16 cellular contexts compared by ENCODE assay signal in the genomic region with DNA sequence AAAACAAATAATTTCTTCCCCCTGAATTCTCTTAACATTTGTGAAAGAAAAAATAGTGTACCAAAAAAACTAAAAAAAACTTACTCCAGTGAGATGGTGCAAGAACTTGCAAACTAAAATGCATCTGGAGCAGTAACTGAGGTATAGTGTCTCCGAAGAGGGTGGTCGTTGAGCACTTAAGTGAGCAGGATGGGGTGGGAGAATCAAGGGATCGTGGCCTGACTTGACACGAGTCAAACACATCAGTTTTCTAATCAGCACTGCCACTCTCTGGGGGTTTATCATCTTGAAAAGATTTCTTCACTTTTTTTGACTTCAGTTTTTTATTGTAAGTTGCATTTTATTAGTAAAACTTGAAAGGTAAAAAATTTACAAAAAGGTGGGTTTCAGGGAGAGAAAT. TPM values are rescaled to one million over a fixed set of nuclear protein-coding genes. Genes with fewer than 3 reads are reported as not detected.
DNase-seq lines count a peak whose midpoint lies in the region; ATAC-seq and TF ChIP-seq lines count a peak whose summit lies in the region.
"Had no signal": no experiment of that assay in that cellular context is flagged by ENCODE, and none has a peak within 500 bp of the region (broad histone marks: within the 10 kb centered on the region; RNA-seq: fewer than 3 reads in every experiment).

No MANE protein-coding gene starts in this region.

- peaks cover 63% of the 10 kb centered on the region for H3K4me1 Mint-ChIP-seq in activated T-cell treated with anti-CD3 and anti-CD28 coated beads, Interleukin-2, amount 50 U/mL, for 72 hours (ENCODE audit: low read depth)
- peaks cover 59% of the 10 kb centered on the region for H3K4me1 Mint-ChIP-seq in brain
- H3K4me1 Mint-ChIP-seq in neural progenitor cell = peaks cover 3% of the 10 kb centered on the region

- TF ChIP-seq CTCF in OCI-LY1 (IDR thresholded peaks at IDR 0.05; ENCODE audit: low read length) = no peak
- no peak for TF ChIP-seq CTCF in brain (conservative IDR thresholded peaks at IDR 0.05)
- TF ChIP-seq CTCF in neural progenitor cell (IDR thresholded peaks at IDR 0.05) = no peak

- H2AFZ ChIP-seq in OCI-LY1 (ENCODE audit: low read length) (no peak overlapping the region), neural progenitor cell (replicated peaks) (no peak overlapping the region)
- H2AFZ ChIP-seq: parathyroid adenoma had no signal

- H3K27ac ChIP-seq in OCI-LY1 (ENCODE audit: low read depth, low read length, poor library complexity, severe bottlenecking) (no peak overlapping the region), neural progenitor cell (no peak overlapping the region)
- H3K27ac ChIP-seq: HL-60, parathyroid adenoma had no signal

- H3K9ac ChIP-seq in OCI-LY1 (ENCODE audit: low read length) (no peak overlapping the region), neural progenitor cell (no peak overlapping the region)
- H3K9ac ChIP-seq: parathyroid adenoma had no signal

- ATAC-seq in activated T-cell treated with anti-CD3 and anti-CD28 coated beads, Interleukin-2, amount 50 U/mL, for 72 hours (replicated peaks in 1 of 2) = no peak
- ATAC-seq in HG02759 (IDR thresholded peaks at IDR 0.05; ENCODE audit: unreplicated experiment) = no peak

- H3F3A ChIP-seq in OCI-LY1 (ENCODE audit: insufficient read depth, low read length) (no peaks in the 10 kb centered on the region), neural progenitor cell (ENCODE audit: low read depth) (no peaks in the 10 kb centered on the region)

- H3K4me2 ChIP-seq in OCI-LY1 (ENCODE audit: low read length) (peak overlapping the region; percentile 19; the same call in 1 of the 2 replicates), neural progenitor cell (peak overlapping the region; percentile 56)

- DNase-seq in activated T-cell treated with anti-CD3 and anti-CD28 coated beads, Interleukin-2, amount 50 U/mL, for 72 hours = no peak
- no peak for DNase-seq in activated T-cell treated with anti-CD3 and anti-CD28 coated beads, Interleukin-2, amount 50 U/mL, for 48 hours
- no peak for DNase-seq in neural progenitor cell (ENCODE audit: low spot score)
- no peak for DNase-seq in iPS-NIHi11 (ENCODE audit: low spot score)
- no peak for DNase-seq in CD1c-positive myeloid dendritic cell (ENCODE audit: extremely low spot score)
- DNase-seq: activated CD4-positive, alpha-beta T cell treated with anti-CD3 and anti-CD28 coated beads, Interleukin-2, amount 50 U/mL, for 48 hours; activated gamma-delta T cell treated with Interleukin-2 at 50 U/mL for 16 hours; DMS79; midbrain; NCI-H1930; NCI-H526 had no signal

- no peaks in the 10 kb centered on the region for H3K9me3 Mint-ChIP-seq in activated T-cell treated with anti-CD3 and anti-CD28 coated beads, Interleukin-2, amount 50 U/mL, for 72 hours
- peaks cover 4 to 16% (median 8%) of the 10 kb centered on the region in 5 experiments for H3K9me3 Mint-ChIP-seq in brain
- peaks cover 53% of the 10 kb centered on the region for H3K9me3 Mint-ChIP-seq in neural progenitor cell

- H3K36me3 ChIP-seq in OCI-LY1 (ENCODE audit: insufficient read depth, low read length) (peaks cover 33% of the 10 kb centered on the region), neural progenitor cell (no peaks in the 10 kb centered on the region)

- H3K27ac Mint-ChIP-seq in activated T-cell treated with anti-CD3 and anti-CD28 coated beads, Interleukin-2, amount 50 U/mL, for 72 hours = no peak overlapping the region
- H3K27ac Mint-ChIP-seq in brain (no peak overlapping the region), neural progenitor cell (no peak overlapping the region)

- no peaks in the 10 kb centered on the region for H3K27me3 Mint-ChIP-seq in activated T-cell treated with anti-CD3 and anti-CD28 coated beads, Interleukin-2, amount 50 U/mL, for 72 hours (ENCODE audit: low read depth)
- H3K27me3 Mint-ChIP-seq in brain (no peaks in the 10 kb centered on the region), neural progenitor cell (ENCODE audit: insufficient read depth, low read depth) (peaks cover 4% of the 10 kb centered on the region)

- H3K9me2 ChIP-seq in OCI-LY1 (ENCODE audit: low read depth, low read length) = no peaks in the 10 kb centered on the region

- peaks cover 0 to 11% of the 10 kb centered on the region in 2 donors for H3K36me3 Mint-ChIP-seq in activated T-cell treated with anti-CD3 and anti-CD28 coated beads, Interleukin-2, amount 50 U/mL, for 72 hours (ENCODE audit: insufficient read depth in 2 of 2)
- H3K36me3 Mint-ChIP-seq in brain (peaks cover 50% of the 10 kb centered on the region), neural progenitor cell (peaks cover 41% of the 10 kb centered on the region)

- H3K4me1 ChIP-seq in OCI-LY1 (ENCODE audit: insufficient read depth, low read length, severe bottlenecking) (peaks cover 50% of the 10 kb centered on the region), neural progenitor cell (peaks cover 16% of the 10 kb centered on the region)
- H3K4me1 ChIP-seq: parathyroid adenoma had no signal

- H3K27me3 ChIP-seq in OCI-LY1 (ENCODE audit: insufficient read depth, low read length) = no peaks in the 10 kb centered on the region
- no peaks in the 10 kb centered on the region for H3K27me3 ChIP-seq in neural progenitor cell

- H4K20me1 ChIP-seq in OCI-LY1 (ENCODE audit: insufficient read depth, low read length) (no peaks in the 10 kb centered on the region), neural progenitor cell (ENCODE audit: low read depth) (no peaks in the 10 kb centered on the region)

- H3K4me3 ChIP-seq in OCI-LY1 (ENCODE audit: low read depth, low read length, poor library complexity, severe bottlenecking) (no peak overlapping the region), neural progenitor cell (no peak overlapping the region)

- peak overlapping the region; percentile 38 to 97 for H3K4me3 Mint-ChIP-seq in activated T-cell treated with anti-CD3 and anti-CD28 coated beads, Interleukin-2, amount 50 U/mL, for 72 hours
- H3K4me3 Mint-ChIP-seq in brain = peak overlapping the region; percentile 67 to 100 (median 77)
- H3K4me3 Mint-ChIP-seq in neural progenitor cell = peak overlapping the region; percentile 55

- H3K79me2 ChIP-seq in OCI-LY1 (ENCODE audit: insufficient read depth, low read length) (peaks cover 69% of the 10 kb centered on the region), neural progenitor cell (ENCODE audit: low read depth) (peaks cover 74% of the 10 kb centered on the region)

- H3K9me3 ChIP-seq in OCI-LY1 (ENCODE audit: low read length) = peaks cover 11% of the 10 kb centered on the region
- peaks cover 9% of the 10 kb centered on the region for H3K9me3 ChIP-seq in neural progenitor cell (ENCODE audit: low read depth)

RNA-seq across cellular contexts. Expression of gene ZNF273, which starts 2.5 kb away (rescaled TPM):
- 10 to 100 TPM; 15.0 to 19.2 TPM for total RNA-seq in activated T-cell treated with anti-CD3 and anti-CD28 coated beads, Interleukin-2, amount 50 U/mL, for 72 hours
- polyA plus RNA-seq in brain (ENCODE audit: insufficient read depth, low read depth, low replicate concordance) = 3.7 TPM
- 23.5 and 36.5 TPM in 2 replicates for total RNA-seq in neural progenitor cell (ENCODE audit: low replicate concordance)
